8 cellular contexts compared by ENCODE assay signal in genomic region chr9:125700791-125701190, GRCh38. TPM values are rescaled to one million over a fixed set of nuclear protein-coding genes. Genes with fewer than 3 reads are reported as not detected.
DNase-seq lines count a peak whose midpoint lies in the region; ATAC-seq, FAIRE-seq and TF ChIP-seq lines count a peak whose summit lies in the region.

No MANE protein-coding gene starts in this region.

- DNase-seq in GM12891 (ENCODE audit: insufficient read length, low spot score) (peak; percentile 32), HT1080 (ENCODE audit: low read depth) (peak; percentile 82), fibroblast of gingiva (ENCODE audit: low read depth) (peak; percentile 14), left lung (no peak), DMS114 treated with DMSO at 0.1 percent for 48 hours (lab: John Stamatoyannopoulos, UW; ENCODE audit: unreplicated experiment) (no peak), left lobe of liver (ENCODE audit: low spot score) (no peak), NOMO-1 (lab: John Stamatoyannopoulos, UW; ENCODE audit: unreplicated experiment in 2 of 2) (no peak)

- no peak overlapping the region for H3K27ac ChIP-seq in left lung

- H3K36me3 ChIP-seq in left lung: no peaks in the 10 kb centered on the region

- H3K27me3 ChIP-seq in left lung: no peaks in the 10 kb centered on the region

- peaks cover 0 to 13% of the 10 kb centered on the region in 2 donors for H3K4me1 ChIP-seq in left lung

- TF ChIP-seq CTCF in left lung (IDR thresholded peaks at IDR 0.05): no peak

- no peak for TF ChIP-seq POLR2A in GM12891 (IDR thresholded peaks at IDR 0.05; ENCODE audit: low read depth, low read length)

- H3K9me3 ChIP-seq in left lung: no peaks in the 10 kb centered on the region

- intact Hi-C loops in left lung (cut with DNase I): no loop called here

- FAIRE-seq in GM12891 (lab: Jason Lieb, UNC): peak; percentile 87

- ATAC-seq in GM21447 (IDR thresholded peaks at IDR 0.05; ENCODE audit: unreplicated experiment) (peak; percentile 89), left lung (no peak), left lobe of liver (no peak)

- H3K4me3 ChIP-seq in left lung: no peak overlapping the region

TF ChIP-seq in GM12891, 5 proteins besides CTCF, POLR2A, EP300 and RAD21:
- TF ChIP-seq TAF1 (IDR thresholded peaks at IDR 0.05; ENCODE audit: low read depth, low read length): 0 out of 2 replicates have a peak, but pooled peaks have one; percentile 14
- peak; percentile 57 for TF ChIP-seq SPI1 (IDR thresholded peaks at IDR 0.05; ENCODE audit: low read depth, low read length)
- no peak for TF ChIP-seq PAX5 (IDR thresholded peaks at IDR 0.05; ENCODE audit: insufficient read depth, low read length, severe bottlenecking)
- TF ChIP-seq POU2F2 (IDR thresholded peaks at IDR 0.05; ENCODE audit: low read depth, low read length): peak; percentile 72; the same call in 1 of the 2 replicates
- TF ChIP-seq POLR2AphosphoS5 (IDR thresholded peaks at IDR 0.05; ENCODE audit: low read depth, low read length): no peak

RNA-seq across cellular contexts. Expression of gene MAPKAP1, which starts 6.2 kb away (rescaled TPM):
- polyA plus RNA-seq in GM12891 (2012; ENCODE audit: low read depth, missing spikeins): 65.6 TPM
- total RNA-seq in HT1080 (2014; rRNA removed; shearing (Covaris generic)): 194 and 203 TPM in 2 replicates
- polyA plus RNA-seq in HT1080 (2015; cell fraction: cytosol; rRNA removed): 161 and 165 TPM in 2 replicates
- 75.1 and 83.1 TPM in 2 replicates for polyA plus RNA-seq in HT1080 (2015; cell fraction: nucleus; rRNA removed)
- total RNA-seq in left lung (10 to 100 TPM; 68.3 to 89.5 TPM), left lobe of liver (42.4 TPM)

RNA-seq across cellular contexts. Expression of gene PBX3, which starts 46.4 kb away (rescaled TPM):
- polyA plus RNA-seq in GM12891 (2012; ENCODE audit: low read depth, missing spikeins): 19.2 TPM
- 32.3 and 75.8 TPM in 2 replicates for total RNA-seq in HT1080 (2014; rRNA removed; shearing (Covaris generic))
- polyA plus RNA-seq in HT1080 (2015; cell fraction: cytosol; rRNA removed): 25.6 and 28.4 TPM in 2 replicates
- polyA plus RNA-seq in HT1080 (2015; cell fraction: nucleus; rRNA removed): 22.1 and 28.3 TPM in 2 replicates
- total RNA-seq in left lung: 10 to 100 TPM; 36.3 to 53.6 TPM
- total RNA-seq in left lobe of liver: 15.0 TPM

Comparison
In these comparisons a context has a peak if more than half of its experiments do, and no peak if none do; other contexts are left out.
1. DNase-seq: peak in GM12891 (single experiment), HT1080 (single experiment) and fibroblast of gingiva (single experiment); none in left lung (0 of 2), DMS114 treated with DMSO at 0.1 percent for 48 hours (single experiment), left lobe of liver (single experiment) and NOMO-1 (0 of 2).